8 cellular contexts compared by ENCODE assay signal in the genomic region with DNA sequence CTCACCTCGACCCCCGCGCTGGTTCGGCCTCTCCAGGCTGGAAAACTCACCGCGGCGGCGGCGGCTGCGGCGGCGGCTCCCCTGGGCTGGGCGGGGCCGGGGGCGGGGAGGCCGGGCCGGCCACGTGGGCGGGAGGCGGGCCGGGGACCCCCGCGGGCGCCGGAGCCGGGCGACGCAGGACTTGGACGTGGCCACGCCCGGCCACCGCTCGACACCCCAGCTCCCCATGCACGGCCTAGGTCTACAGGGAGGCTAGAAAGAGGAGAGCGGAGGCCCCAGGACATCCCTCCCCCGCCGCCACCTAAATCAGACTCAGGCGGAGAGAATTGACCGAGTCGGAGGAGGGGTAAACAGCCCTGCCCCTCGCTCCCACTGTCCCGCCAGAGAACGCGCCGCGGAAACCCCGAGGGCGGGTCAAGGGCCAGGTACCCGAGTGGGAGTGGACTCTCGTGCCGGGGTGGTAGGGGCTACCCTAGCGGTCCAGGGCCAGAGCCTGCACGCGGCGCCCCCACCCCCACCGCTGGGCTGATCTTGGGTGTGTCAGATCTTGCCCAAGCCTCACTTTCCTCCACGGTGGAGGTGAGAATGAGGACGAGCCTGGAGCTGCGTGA. TPM values are rescaled to one million over a fixed set of nuclear protein-coding genes. Genes with fewer than 3 reads are reported as not detected.
A peak's percentile ranks its signal among the peaks of the same experiment; 100 is the strongest.
DNase-seq lines count a peak whose midpoint lies in the region; TF ChIP-seq lines count a peak whose summit lies in the region.

No MANE protein-coding gene starts in this region.

- H3K36me3 Mint-ChIP-seq in activated naive CD8-positive, alpha-beta T cell treated with anti-CD3 and anti-CD28 coated beads for 36 hours = no peaks in the 10 kb centered on the region

- H3K36me3 ChIP-seq in sigmoid colon = no peaks in the 10 kb centered on the region

- intact Hi-C loops in sigmoid colon (cut with DNase I) = loop anchor here (2.0 kb wide), 2 partner anchors 71 to 85 kb away; no protein-coding TSS in a partner anchor

- peak overlapping the region; percentile 74 to 93 (median 83) for H3K27ac ChIP-seq in sigmoid colon

- WGBS in sigmoid colon, 2 donors = 2 to 7% methylated on average over 59 of the region's 59 CpGs

- no peak; the same call in 1 of the 2 replicates for TF ChIP-seq RAD21 in Ishikawa (IDR thresholded peaks at IDR 0.05; ENCODE audit: low read depth)

- peaks cover 0 to 23% (median 14%) of the 10 kb centered on the region in 4 donors for H3K4me1 ChIP-seq in sigmoid colon

- no peak for TF ChIP-seq POLR2A in sigmoid colon (IDR thresholded peaks at IDR 0.05)

- H3K9me3 ChIP-seq in sigmoid colon = no peaks in the 10 kb centered on the region

- peak overlapping the region; percentile 54 for H3K4me3 Mint-ChIP-seq in activated naive CD8-positive, alpha-beta T cell treated with anti-CD3 and anti-CD28 coated beads for 36 hours

- no peaks in the 10 kb centered on the region for H3K27me3 ChIP-seq in sigmoid colon

- peak; percentile 61 for DNase-seq in ELF-1 (ENCODE audit: low read depth, low spot score)
- no peak for DNase-seq in activated naive CD8-positive, alpha-beta T cell treated with anti-CD3 and anti-CD28 coated beads for 36 hours
- peak; percentile 77 for DNase-seq in sigmoid colon
- DNase-seq in activated gamma-delta T cell treated with Interleukin-2 at 50 U/mL for 16 hours = no peak
- DNase-seq in central memory CD4-positive, alpha-beta T cell = no peak
- no peak for DNase-seq in NCI-H128 (lab: John Stamatoyannopoulos, UW; ENCODE audit: unreplicated experiment)

- TF ChIP-seq CTCF in sigmoid colon (IDR thresholded peaks at IDR 0.05) = no peak

- H3K4me3 ChIP-seq in iPS-11a (ENCODE audit: low read depth, low read length) (peak overlapping the region; percentile 73), sigmoid colon (peak overlapping the region; percentile 65 to 99 (median 88))

- H3K9me3 Mint-ChIP-seq in activated naive CD8-positive, alpha-beta T cell treated with anti-CD3 and anti-CD28 coated beads for 36 hours = no peaks in the 10 kb centered on the region

- TF ChIP-seq EP300 in Ishikawa (IDR thresholded peaks at IDR 0.05; ENCODE audit: borderline replicate concordance) (no peak), sigmoid colon (IDR thresholded peaks at IDR 0.05) (no peak)

- H3K27me3 Mint-ChIP-seq in activated naive CD8-positive, alpha-beta T cell treated with anti-CD3 and anti-CD28 coated beads for 36 hours = peaks cover 53% of the 10 kb centered on the region

- H3K4me1 Mint-ChIP-seq in activated naive CD8-positive, alpha-beta T cell treated with anti-CD3 and anti-CD28 coated beads for 36 hours = peaks cover 5% of the 10 kb centered on the region

- no peak overlapping the region for H3K27ac Mint-ChIP-seq in activated naive CD8-positive, alpha-beta T cell treated with anti-CD3 and anti-CD28 coated beads for 36 hours

TF ChIP-seq in Ishikawa, 13 proteins besides CTCF, POLR2A, EP300 and RAD21:
- TF ChIP-seq, protein P1, sequence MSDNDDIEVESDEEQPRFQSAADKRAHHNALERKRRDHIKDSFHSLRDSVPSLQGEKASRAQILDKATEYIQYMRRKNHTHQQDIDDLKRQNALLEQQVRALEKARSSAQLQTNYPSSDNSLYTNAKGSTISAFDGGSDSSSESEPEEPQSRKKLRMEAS (IDR thresholded peaks at IDR 0.05) = peak; percentile 71
- no peak; the same call in 1 of the 2 replicates for TF ChIP-seq EGR1 (IDR thresholded peaks at IDR 0.05)
- TF ChIP-seq TCF12 (IDR thresholded peaks at IDR 0.05; ENCODE audit: low read depth) = no peak
- TF ChIP-seq YY1 (IDR thresholded peaks at IDR 0.05; ENCODE audit: low read depth) = no peak
- no peak for TF ChIP-seq CEBPB (IDR thresholded peaks at IDR 0.05)
- TF ChIP-seq, protein P2, sequence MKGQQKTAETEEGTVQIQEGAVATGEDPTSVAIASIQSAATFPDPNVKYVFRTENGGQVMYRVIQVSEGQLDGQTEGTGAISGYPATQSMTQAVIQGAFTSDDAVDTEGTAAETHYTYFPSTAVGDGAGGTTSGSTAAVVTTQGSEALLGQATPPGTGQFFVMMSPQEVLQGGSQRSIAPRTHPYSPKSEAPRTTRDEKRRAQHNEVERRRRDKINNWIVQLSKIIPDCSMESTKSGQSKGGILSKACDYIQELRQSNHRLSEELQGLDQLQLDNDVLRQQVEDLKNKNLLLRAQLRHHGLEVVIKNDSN (IDR thresholded peaks at IDR 0.05) = peak; percentile 66; the same call in 1 of the 2 replicates

RNA-seq across cellular contexts. Expression of a gene that starts 18.9 kb away (rescaled TPM):
- total RNA-seq in activated naive CD8-positive, alpha-beta T cell treated with anti-CD3 and anti-CD28 coated beads for 36 hours = not detected
- total RNA-seq in sigmoid colon = not detected
- polyA plus RNA-seq in sigmoid colon = under 1 TPM in 1 of 3 donors, not detected in 2; 0.26 TPM

Comparison
In these comparisons a context has a peak if more than half of its experiments do, and no peak if none do; other contexts are left out.
1. DNase-seq: peak in ELF-1 (single experiment) and sigmoid colon (single experiment); none in activated naive CD8-positive, alpha-beta T cell treated with anti-CD3 and anti-CD28 coated beads for 36 hours (single experiment), activated gamma-delta T cell treated with Interleukin-2 at 50 U/mL for 16 hours (single experiment), central memory CD4-positive, alpha-beta T cell (single experiment) and NCI-H128 (single experiment).